8 cellular contexts compared by ENCODE assay signal in genomic region chr15:43285609-43286037, GRCh38. TPM values are rescaled to one million over a fixed set of nuclear protein-coding genes. Genes with fewer than 3 reads are reported as not detected.
DNase-seq lines count a peak whose midpoint lies in the region; ATAC-seq and TF ChIP-seq lines count a peak whose summit lies in the region.

No MANE protein-coding gene starts in this region.

- TF ChIP-seq EP300 in ovary (IDR thresholded peaks at IDR 0.05): no peak

- no peak overlapping the region for H3K4me3 ChIP-seq in OCI-LY7 (ENCODE audit: low read depth, low read length, poor library complexity, severe bottlenecking)
- H3K4me3 ChIP-seq in ovary: no peak overlapping the region

- no peak overlapping the region for H3K4me2 ChIP-seq in OCI-LY7 (ENCODE audit: low read length)

- WGBS in ovary, 3 donors: 4 to 8% (median 6%) methylated on average over 4 of the region's 4 CpGs

- TF ChIP-seq POLR2A in ovary (IDR thresholded peaks at IDR 0.05): no peak

- ATAC-seq in foreskin keratinocyte: peak; percentile 21
- no peak for ATAC-seq in GM19324 (IDR thresholded peaks at IDR 0.05; ENCODE audit: low FRiP score, unreplicated experiment)
- no peak for ATAC-seq in GM18511 (IDR thresholded peaks at IDR 0.05; ENCODE audit: unreplicated experiment)

- BruUV-seq in OCI-LY7 (replicated peaks; lab: Mats Ljungman, UMichigan): no TSS peak

- H3K79me2 ChIP-seq in OCI-LY7 (ENCODE audit: insufficient read depth, low read depth, low read length): no peaks in the 10 kb centered on the region

- H3K27ac ChIP-seq in OCI-LY7 (ENCODE audit: low read depth, low read length, poor library complexity, severe bottlenecking): no peak overlapping the region
- H3K27ac ChIP-seq in foreskin keratinocyte: no peak overlapping the region
- no peak overlapping the region for H3K27ac ChIP-seq in ovary

- H3K9me3 ChIP-seq in OCI-LY7 (ENCODE audit: low read length) (no peaks in the 10 kb centered on the region), ovary (no peaks in the 10 kb centered on the region)

- CTCF ChIA-PET in OCI-LY7 (lab: Charles Lee; ENCODE audit: unreplicated experiment): interaction anchor here (1.7 kb wide), 1 partner anchor 60 kb away, joined by 14 read pairs; no protein-coding TSS in a partner anchor

- TF ChIP-seq CTCF in OCI-LY7 (conservative IDR thresholded peaks at IDR 0.05; ENCODE audit: low read length) (peak; percentile 93), foreskin keratinocyte (conservative IDR thresholded peaks at IDR 0.05) (peak; percentile 97), ovary (IDR thresholded peaks at IDR 0.05) (peak; percentile 15 to 56 (median 50))

- peak overlapping the region; percentile 34; the same call in 1 of the 2 replicates for H2AFZ ChIP-seq in OCI-LY7 (ENCODE audit: low read length)

- H3K4me1 ChIP-seq in OCI-LY7 (ENCODE audit: insufficient read depth, low read length, poor library complexity, severe bottlenecking) (no peaks in the 10 kb centered on the region), foreskin keratinocyte (no peaks in the 10 kb centered on the region), ovary (ENCODE audit: insufficient read depth) (no peaks in the 10 kb centered on the region)

- H3K27me3 ChIP-seq in foreskin keratinocyte: peaks cover 12% of the 10 kb centered on the region
- no peaks in the 10 kb centered on the region for H3K27me3 ChIP-seq in ovary

- peak; percentile 55 for DNase-seq in COR-L47 (lab: John Stamatoyannopoulos, UW)
- DNase-seq in HuH-7 (ENCODE audit: low spot score): peak; percentile 30
- DNase-seq in OCI-LY7 (ENCODE audit: low spot score): peak; percentile 79
- peak; percentile 25 for DNase-seq in activated T-cell treated with anti-CD3 and anti-CD28 coated beads, Interleukin-2, amount 50 U/mL, for 1 hour
- DNase-seq in foreskin keratinocyte: peak; percentile 18 to 49
- peak in 1 of 5 donors; percentile 44 for DNase-seq in ovary

- H4K20me1 ChIP-seq in OCI-LY7 (ENCODE audit: insufficient read depth, low read length): no peaks in the 10 kb centered on the region

- no peaks in the 10 kb centered on the region for H3K9me2 ChIP-seq in OCI-LY7 (ENCODE audit: insufficient read depth, low read length)

- intact Hi-C loops in OCI-LY7 (cut with micrococcal nuclease; ENCODE audit: unreplicated experiment): loop anchor here (1.0 to 5.0 kb wide), 3 partner anchors 60 to 578 kb away; partner anchors contain the start of gene CCNDBP1
- intact Hi-C loops in ovary (cut with DNase I): no loop called here

- H3K36me3 ChIP-seq in OCI-LY7 (ENCODE audit: insufficient read depth, low read length): no peaks in the 10 kb centered on the region
- no peaks in the 10 kb centered on the region for H3K36me3 ChIP-seq in ovary

- POLR2A ChIA-PET in OCI-LY7 (lab: Charles Lee): interaction anchor here (1.2 to 1.5 kb wide), 3 partner anchors 54 to 96 kb away, joined by 3 to 4 read pairs (median 3); no protein-coding TSS in a partner anchor

RNA-seq across cellular contexts. Expression of gene TGM7, which starts 16.4 kb away (rescaled TPM):
- not detected in 2 replicates for total RNA-seq in OCI-LY7 (2014; rRNA removed; shearing (Covaris generic))
- total RNA-seq in OCI-LY7 (2022) (not detected in 2 replicates), foreskin keratinocyte (not detected in 2 replicates), ovary (1 to 10 TPM in 1 of 7 donors, not detected in 6; 1.5 TPM)
- polyA plus RNA-seq in foreskin keratinocyte (not detected in 2 replicates), ovary (not detected)

RNA-seq across cellular contexts. Expression of gene TGM5, which starts 18.9 kb away (rescaled TPM):
- not detected in 2 replicates for total RNA-seq in OCI-LY7 (2014; rRNA removed; shearing (Covaris generic))
- not detected in 2 replicates for total RNA-seq in OCI-LY7 (2022)
- total RNA-seq in foreskin keratinocyte: not detected in 2 replicates
- not detected in 2 replicates for polyA plus RNA-seq in foreskin keratinocyte
- not detected for total RNA-seq in ovary
- not detected for polyA plus RNA-seq in ovary

RNA-seq across cellular contexts. Expression of gene LCMT2, which starts 44.8 kb away (rescaled TPM):
- 13.2 and 22.1 TPM in 2 replicates for total RNA-seq in OCI-LY7 (2014; rRNA removed; shearing (Covaris generic))
- total RNA-seq in OCI-LY7 (2022): 10.5 TPM in 2 replicates
- total RNA-seq in foreskin keratinocyte: 10.3 and 11.1 TPM in 2 replicates
- 5.8 and 7.6 TPM in 2 replicates for polyA plus RNA-seq in foreskin keratinocyte
- 10 to 100 TPM in 4 of 7 donors, 1 to 10 TPM in 3; 4.4 to 13.4 (median 10.6) TPM for total RNA-seq in ovary
- 1 to 10 TPM; 4.6 to 7.9 TPM for polyA plus RNA-seq in ovary
